Comparison of ENCODE assay signal across 8 cellular contexts in the genomic region with DNA sequence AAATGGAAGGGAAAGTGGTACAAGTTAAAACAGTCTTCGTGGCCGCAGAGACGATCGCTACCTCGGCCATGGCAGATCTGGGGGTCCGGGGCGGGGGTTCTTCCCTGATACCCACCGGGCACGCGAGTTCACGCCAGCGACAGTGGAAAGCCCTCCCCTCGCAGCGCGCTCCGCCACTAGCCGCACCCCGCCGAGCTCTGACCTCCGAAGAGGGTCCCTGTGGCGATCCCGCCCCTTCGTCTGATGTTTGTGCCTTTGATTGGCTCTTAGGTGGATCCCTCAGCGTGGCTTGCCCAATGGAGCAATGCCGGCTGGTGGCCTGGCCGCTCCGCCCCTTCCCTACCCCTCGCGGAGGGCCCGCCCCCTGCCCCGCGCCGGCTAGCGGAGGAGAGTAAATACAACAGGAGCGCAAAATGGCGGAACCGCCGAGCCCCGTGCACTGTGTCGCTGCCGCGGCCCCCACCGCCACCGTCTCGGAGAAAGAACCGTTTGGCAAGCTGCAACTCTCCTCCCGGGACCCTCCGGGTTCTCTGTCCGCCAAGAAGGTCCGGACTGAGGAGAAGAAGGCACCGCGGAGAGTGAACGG. TPM values are rescaled to one million over a fixed set of nuclear protein-coding genes. Genes with fewer than 3 reads are reported as not detected.
A peak's percentile ranks its signal among the peaks of the same experiment; 100 is the strongest.
DNase-seq lines count a peak whose midpoint lies in the region; ATAC-seq and TF ChIP-seq lines count a peak whose summit lies in the region.

A gene (plus strand): TSS at position 403 of the 586 bp plus-strand sequence. CDS start 11 bp downstream, at position 414.

- no peaks in the 10 kb centered on the region for H3K9me3 Mint-ChIP-seq in activated CD4-positive, alpha-beta T cell treated with anti-CD3 and anti-CD28 coated beads, Interleukin-2, amount 10 ng/mL, durations not matched to agents 24 days and 14 days

- peaks cover 31 to 64% (median 36%) of the 10 kb centered on the region in 10 experiments for H3K4me1 ChIP-seq in BLaER1 treated with 17β-estradiol and CSF1 and Interleukin-3, amounts not matched to agents 10 nM and 100 nM

- peaks cover 21 to 40% (median 36%) of the 10 kb centered on the region in 11 experiments; a peak in 21 of 22 replicates for H4K20me1 ChIP-seq in BLaER1 treated with 17β-estradiol and CSF1 and Interleukin-3, amounts not matched to agents 10 nM and 100 nM

- H3K4me3 Mint-ChIP-seq in activated CD4-positive, alpha-beta T cell treated with anti-CD3 and anti-CD28 coated beads, Interleukin-2, amount 10 ng/mL, durations not matched to agents 24 days and 14 days = peak within 1 kb of the TSS; percentile 93

- intact Hi-C loops in activated CD4-positive, alpha-beta T cell treated with anti-CD3 and anti-CD28 coated beads, Interleukin-2, amount 10 ng/mL, durations not matched to agents 24 days and 14 days (cut with micrococcal nuclease) = loop anchor here (1.0 kb wide), 4 partner anchors 9 to 160 kb away; a partner anchor contains a TSS

- H3K36me3 Mint-ChIP-seq in activated CD4-positive, alpha-beta T cell treated with anti-CD3 and anti-CD28 coated beads, Interleukin-2, amount 10 ng/mL, durations not matched to agents 24 days and 14 days (ENCODE audit: low read depth) = peaks cover 24% of the 10 kb centered on the region

- H3K27me3 ChIP-seq in BLaER1 treated with 17β-estradiol and CSF1 and Interleukin-3, amounts not matched to agents 10 nM and 100 nM = no peaks in the 10 kb centered on the region

- H3K9me3 ChIP-seq in BLaER1 treated with 17β-estradiol and CSF1 and Interleukin-3, amounts not matched to agents 10 nM and 100 nM (replicated peaks in 1 of 11) = no peaks in the 10 kb centered on the region

- no peaks in the 10 kb centered on the region for H3K27me3 Mint-ChIP-seq in activated CD4-positive, alpha-beta T cell treated with anti-CD3 and anti-CD28 coated beads, Interleukin-2, amount 10 ng/mL, durations not matched to agents 24 days and 14 days

- H3K4me2 ChIP-seq in BLaER1 treated with 17β-estradiol and CSF1 and Interleukin-3, amounts not matched to agents 10 nM and 100 nM = peak within 1 kb of the TSS; percentile 83 to 98 (median 90)

- H3K27ac ChIP-seq in BLaER1 treated with 17β-estradiol and CSF1 and Interleukin-3, amounts not matched to agents 10 nM and 100 nM = peak within 1 kb of the TSS; percentile 90 to 99 (median 98)
- peak within 1 kb of the TSS; percentile 95 to 97 for H3K27ac ChIP-seq in coronary artery

- peak within 1 kb of the TSS; percentile 98 for H3K27ac Mint-ChIP-seq in activated CD4-positive, alpha-beta T cell treated with anti-CD3 and anti-CD28 coated beads, Interleukin-2, amount 10 ng/mL, durations not matched to agents 24 days and 14 days

- H3K36me3 ChIP-seq in BLaER1 treated with 17β-estradiol and CSF1 and Interleukin-3, amounts not matched to agents 10 nM and 100 nM = peaks cover 0 to 28% (median 17%) of the 10 kb centered on the region in 11 experiments; a peak in 17 of 22 replicates

- peaks cover 34% of the 10 kb centered on the region for H3K4me1 Mint-ChIP-seq in activated CD4-positive, alpha-beta T cell treated with anti-CD3 and anti-CD28 coated beads, Interleukin-2, amount 10 ng/mL, durations not matched to agents 24 days and 14 days

- DNase-seq in GM19240 (ENCODE audit: insufficient read length, low spot score) (peak; percentile 71), NCI-H526 (lab: John Stamatoyannopoulos, UW) (peak; percentile 98 to 100), coronary artery (ENCODE audit: low spot score) (peak; percentile 99), left kidney (ENCODE audit: low read depth, low spot score) (peak; percentile 99)
- DNase-seq in activated CD4-positive, alpha-beta T cell treated with anti-CD3 and anti-CD28 coated beads, Interleukin-2, amount 10 ng/mL, durations not matched to agents 24 days and 14 days = peak; percentile 100
- peak; percentile 98 for DNase-seq in stimulated activated CD4-positive, alpha-beta T cell treated with anti-CD3 and anti-CD28 coated beads, Interleukin-2, amount 100 ng/mL, for 24 hours

- no peak for TF ChIP-seq CTCF in coronary artery (IDR thresholded peaks at IDR 0.05)

- H3K9ac ChIP-seq in BLaER1 treated with 17β-estradiol and CSF1 and Interleukin-3, amounts not matched to agents 10 nM and 100 nM = peak within 1 kb of the TSS; percentile 90 to 99 (median 98)

- H3K4me3 ChIP-seq in BLaER1 treated with 17β-estradiol and CSF1 and Interleukin-3, amounts not matched to agents 10 nM and 100 nM = peak within 1 kb of the TSS; percentile 81 to 100 (median 96)
- H3K4me3 ChIP-seq in coronary artery = peak within 1 kb of the TSS; percentile 99

- ATAC-seq in HG03460 (IDR thresholded peaks at IDR 0.05; ENCODE audit: unreplicated experiment) = peak; percentile 92

RNA-seq across cellular contexts. Expression of the gene that starts here (rescaled TPM):
- total RNA-seq in activated CD4-positive, alpha-beta T cell treated with anti-CD3 and anti-CD28 coated beads, Interleukin-2, amount 10 ng/mL, durations not matched to agents 24 days and 14 days = 26.3 and 31.3 TPM in 2 replicates

Comparison
In these comparisons a context has a peak if more than half of its experiments do, and no peak if none do; other contexts are left out.
1. Peak in every context shown above with its lines: DNase-seq, ATAC-seq, H3K4me3 ChIP-seq and H3K27ac ChIP-seq.